In the genomic region with DNA sequence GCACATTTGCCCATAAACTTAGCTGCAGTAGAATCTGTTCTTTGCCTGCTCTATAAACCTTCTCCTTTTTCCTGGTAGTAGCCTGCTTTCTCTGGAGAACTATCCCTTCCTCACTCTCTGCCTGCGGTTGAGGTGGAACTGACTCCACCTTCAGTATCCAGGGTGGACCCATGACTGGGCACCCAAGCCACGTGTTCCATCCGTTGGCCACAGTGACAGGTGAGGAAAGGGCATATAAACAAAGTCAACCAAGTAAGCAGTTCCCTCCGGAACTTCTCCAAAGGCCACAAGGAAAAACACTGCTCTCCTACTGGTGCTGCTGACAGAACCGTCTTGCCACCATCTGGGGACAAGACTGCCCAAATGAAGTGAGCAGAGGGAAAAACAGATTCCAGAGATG, we compare ENCODE assay signal across 8 cellular contexts.
"Had no signal": no experiment of that assay in that cellular context is flagged by ENCODE, and none has a peak within 500 bp of the region (broad histone marks: within the 10 kb centered on the region; RNA-seq: fewer than 3 reads in every experiment).

No MANE protein-coding gene starts in this region.

- H3K27ac ChIP-seq: GM23248, HL-60 had no signal

- H3K4me3 ChIP-seq: GM23248, K562 had no signal

- H2AFZ ChIP-seq: GM23248 had no signal

- H3K27ac Mint-ChIP-seq: H9 had no signal

- DNase-seq: GOT3, H9, HCEC 1CT, IMR-90, KG1 had no signal

- H3K4me3 Mint-ChIP-seq: H9 had no signal
